Comparison of ENCODE assay signal across 1 cellular context in the genomic region with DNA sequence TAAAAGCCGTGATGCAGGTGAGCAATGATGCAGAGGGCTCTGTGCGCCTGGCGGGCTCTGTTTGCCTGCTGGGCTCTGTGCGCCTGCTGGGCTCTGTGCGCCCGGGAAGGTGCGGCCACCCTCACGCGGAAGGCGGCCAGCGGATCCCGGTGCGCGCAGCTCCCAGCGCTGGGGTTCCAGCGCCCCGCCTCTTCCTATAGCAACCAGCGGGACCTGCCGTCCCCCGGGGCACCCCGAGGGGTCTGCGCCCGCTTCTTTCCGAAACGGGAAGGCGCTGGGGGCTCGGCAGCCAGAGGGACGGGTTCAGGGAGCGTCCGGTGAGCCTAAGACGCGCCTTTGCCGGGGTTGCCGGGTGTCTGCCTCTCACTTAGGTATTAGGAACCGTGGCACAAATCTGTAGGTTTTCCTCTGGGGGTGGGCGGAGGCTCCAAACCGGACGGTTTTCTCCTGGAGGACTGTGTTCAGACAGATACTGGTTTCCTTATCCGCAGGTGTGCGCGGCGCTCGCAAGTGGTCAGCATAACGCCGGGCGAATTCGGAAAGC.
TF ChIP-seq lines count a peak whose summit lies in the region.

No MANE protein-coding gene starts in this region.

TF ChIP-seq in HEK293, 187 proteins besides CTCF, POLR2A, EP300 and RAD21 (continued from another document and continues in another):
- TF ChIP-seq ZNF148 (tag by site-specific recombination; IDR thresholded peaks at IDR 0.05; ENCODE audit: borderline replicate concordance) (no peak), ZNF423 (tag by site-specific recombination; IDR thresholded peaks at IDR 0.05) (peak; percentile 93), KLF16 (tag by site-specific recombination; IDR thresholded peaks at IDR 0.05) (no peak), ZNF19 (tag by site-specific recombination; IDR thresholded peaks at IDR 0.05; ENCODE audit: low read depth) (no peak), ZNF350 (tag by site-specific recombination; IDR thresholded peaks at IDR 0.05) (no peak), ZNF174 (tag by site-specific recombination; IDR thresholded peaks at IDR 0.05) (no peak), ZNF837 (tag by site-specific recombination; IDR thresholded peaks at IDR 0.05) (no peak), ZNF626 (tag by site-specific recombination; IDR thresholded peaks at IDR 0.05) (no peak), ZNF416 (tag by site-specific recombination; IDR thresholded peaks at IDR 0.05) (no peak), ZNF624 (tag by site-specific recombination; IDR thresholded peaks at IDR 0.05) (no peak), ZNF544 (tag by site-specific recombination; IDR thresholded peaks at IDR 0.05) (no peak), ZNF221 (tag by site-specific recombination; IDR thresholded peaks at IDR 0.05; ENCODE audit: borderline replicate concordance) (no peak), ZNF707 (tag by site-specific recombination; IDR thresholded peaks at IDR 0.05) (no peak), ZNF585B (tag by site-specific recombination; IDR thresholded peaks at IDR 0.05) (no peak), HOXC10 (CRISPR knock-in tag; IDR thresholded peaks at IDR 0.05) (no peak), ZNF223 (tag by site-specific recombination; IDR thresholded peaks at IDR 0.05) (no peak), ZNF529 (tag by site-specific recombination; IDR thresholded peaks at IDR 0.05; ENCODE audit: insufficient replicate concordance) (no peak), ZNF175 (tag by site-specific recombination; IDR thresholded peaks at IDR 0.05) (no peak), ZNF132 (tag by site-specific recombination; IDR thresholded peaks at IDR 0.05; ENCODE audit: borderline replicate concordance) (no peak), ZNF302 (tag by site-specific recombination; IDR thresholded peaks at IDR 0.05; ENCODE audit: low read depth) (no peak), SP3 (tag by site-specific recombination; IDR thresholded peaks at IDR 0.05) (no peak), MZF1 (tag by site-specific recombination; IDR thresholded peaks at IDR 0.05; ENCODE audit: borderline replicate concordance) (no peak), SP2 (tag by site-specific recombination; IDR thresholded peaks at IDR 0.05) (peak; percentile 50), ZNF518A (tag by site-specific recombination; conservative IDR thresholded peaks at IDR 0.05; ENCODE audit: low read depth) (no peak), SP7 (tag by site-specific recombination; IDR thresholded peaks at IDR 0.05) (no peak), ZNF768 (tag by site-specific recombination; IDR thresholded peaks at IDR 0.05) (no peak), ZNF292 (tag by site-specific recombination; IDR thresholded peaks at IDR 0.05; ENCODE audit: borderline replicate concordance, low read depth) (no peak), ZNF610 (tag by site-specific recombination; IDR thresholded peaks at IDR 0.05; ENCODE audit: borderline replicate concordance) (no peak), GLIS2 (tag by site-specific recombination; IDR thresholded peaks at IDR 0.05) (peak; percentile 65), ZNF776 (tag by site-specific recombination; IDR thresholded peaks at IDR 0.05; ENCODE audit: borderline replicate concordance) (no peak), BCL11B (tag by site-specific recombination; IDR thresholded peaks at IDR 0.05; ENCODE audit: low read depth) (0 out of 2 replicates have a peak, but pooled peaks have one; percentile 7), ZNF777 (tag by site-specific recombination; IDR thresholded peaks at IDR 0.05; ENCODE audit: borderline replicate concordance) (no peak), ZBTB20 (tag by site-specific recombination; IDR thresholded peaks at IDR 0.05) (peak; percentile 90), ZNF324 (tag by site-specific recombination; IDR thresholded peaks at IDR 0.05) (no peak), TCF7L2 (IDR thresholded peaks at IDR 0.05; ENCODE audit: borderline replicate concordance, low read depth, low read length) (no peak), MYNN (tag by site-specific recombination; IDR thresholded peaks at IDR 0.05; ENCODE audit: borderline replicate concordance) (no peak)
- TF ChIP-seq, protein P1, sequence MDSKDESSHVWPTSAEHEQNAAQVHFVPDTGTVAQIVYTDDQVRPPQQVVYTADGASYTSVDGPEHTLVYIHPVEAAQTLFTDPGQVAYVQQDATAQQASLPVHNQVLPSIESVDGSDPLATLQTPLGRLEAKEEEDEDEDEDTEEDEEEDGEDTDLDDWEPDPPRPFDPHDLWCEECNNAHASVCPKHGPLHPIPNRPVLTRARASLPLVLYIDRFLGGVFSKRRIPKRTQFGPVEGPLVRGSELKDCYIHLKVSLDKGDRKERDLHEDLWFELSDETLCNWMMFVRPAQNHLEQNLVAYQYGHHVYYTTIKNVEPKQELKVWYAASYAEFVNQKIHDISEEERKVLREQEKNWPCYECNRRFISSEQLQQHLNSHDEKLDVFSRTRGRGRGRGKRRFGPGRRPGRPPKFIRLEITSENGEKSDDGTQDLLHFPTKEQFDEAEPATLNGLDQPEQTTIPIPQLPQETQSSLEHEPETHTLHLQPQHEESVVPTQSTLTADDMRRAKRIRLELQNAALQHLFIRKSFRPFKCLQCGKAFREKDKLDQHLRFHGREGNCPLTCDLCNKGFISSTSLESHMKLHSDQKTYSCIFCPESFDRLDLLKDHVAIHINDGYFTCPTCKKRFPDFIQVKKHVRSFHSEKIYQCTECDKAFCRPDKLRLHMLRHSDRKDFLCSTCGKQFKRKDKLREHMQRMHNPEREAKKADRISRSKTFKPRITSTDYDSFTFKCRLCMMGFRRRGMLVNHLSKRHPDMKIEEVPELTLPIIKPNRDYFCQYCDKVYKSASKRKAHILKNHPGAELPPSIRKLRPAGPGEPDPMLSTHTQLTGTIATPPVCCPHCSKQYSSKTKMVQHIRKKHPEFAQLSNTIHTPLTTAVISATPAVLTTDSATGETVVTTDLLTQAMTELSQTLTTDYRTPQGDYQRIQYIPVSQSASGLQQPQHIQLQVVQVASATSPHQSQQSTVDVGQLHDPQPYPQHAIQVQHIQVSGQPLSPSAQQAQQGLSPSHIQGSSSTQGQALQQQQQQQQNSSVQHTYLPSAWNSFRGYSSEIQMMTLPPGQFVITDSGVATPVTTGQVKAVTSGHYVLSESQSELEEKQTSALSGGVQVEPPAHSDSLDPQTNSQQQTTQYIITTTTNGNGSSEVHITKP (tag by site-specific recombination; IDR thresholded peaks at IDR 0.05): no peak
- TF ChIP-seq, protein P2, sequence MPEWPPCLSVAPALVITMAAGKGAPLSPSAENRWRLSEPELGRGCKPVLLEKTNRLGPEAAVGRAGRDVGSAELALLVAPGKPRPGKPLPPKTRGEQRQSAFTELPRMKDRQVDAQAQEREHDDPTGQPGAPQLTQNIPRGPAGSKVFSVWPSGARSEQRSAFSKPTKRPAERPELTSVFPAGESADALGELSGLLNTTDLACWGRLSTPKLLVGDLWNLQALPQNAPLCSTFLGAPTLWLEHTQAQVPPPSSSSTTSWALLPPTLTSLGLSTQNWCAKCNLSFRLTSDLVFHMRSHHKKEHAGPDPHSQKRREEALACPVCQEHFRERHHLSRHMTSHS (tag by site-specific recombination; IDR thresholded peaks at IDR 0.05): no peak
- TF ChIP-seq, protein P3, sequence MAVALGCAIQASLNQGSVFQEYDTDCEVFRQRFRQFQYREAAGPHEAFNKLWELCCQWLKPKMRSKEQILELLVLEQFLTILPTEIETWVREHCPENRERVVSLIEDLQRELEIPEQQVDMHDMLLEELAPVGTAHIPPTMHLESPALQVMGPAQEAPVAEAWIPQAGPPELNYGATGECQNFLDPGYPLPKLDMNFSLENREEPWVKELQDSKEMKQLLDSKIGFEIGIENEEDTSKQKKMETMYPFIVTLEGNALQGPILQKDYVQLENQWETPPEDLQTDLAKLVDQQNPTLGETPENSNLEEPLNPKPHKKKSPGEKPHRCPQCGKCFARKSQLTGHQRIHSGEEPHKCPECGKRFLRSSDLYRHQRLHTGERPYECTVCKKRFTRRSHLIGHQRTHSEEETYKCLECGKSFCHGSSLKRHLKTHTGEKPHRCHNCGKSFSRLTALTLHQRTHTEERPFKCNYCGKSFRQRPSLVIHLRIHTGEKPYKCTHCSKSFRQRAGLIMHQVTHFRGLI (tag by site-specific recombination; IDR thresholded peaks at IDR 0.05): peak; percentile 92
- TF ChIP-seq, protein P4, sequence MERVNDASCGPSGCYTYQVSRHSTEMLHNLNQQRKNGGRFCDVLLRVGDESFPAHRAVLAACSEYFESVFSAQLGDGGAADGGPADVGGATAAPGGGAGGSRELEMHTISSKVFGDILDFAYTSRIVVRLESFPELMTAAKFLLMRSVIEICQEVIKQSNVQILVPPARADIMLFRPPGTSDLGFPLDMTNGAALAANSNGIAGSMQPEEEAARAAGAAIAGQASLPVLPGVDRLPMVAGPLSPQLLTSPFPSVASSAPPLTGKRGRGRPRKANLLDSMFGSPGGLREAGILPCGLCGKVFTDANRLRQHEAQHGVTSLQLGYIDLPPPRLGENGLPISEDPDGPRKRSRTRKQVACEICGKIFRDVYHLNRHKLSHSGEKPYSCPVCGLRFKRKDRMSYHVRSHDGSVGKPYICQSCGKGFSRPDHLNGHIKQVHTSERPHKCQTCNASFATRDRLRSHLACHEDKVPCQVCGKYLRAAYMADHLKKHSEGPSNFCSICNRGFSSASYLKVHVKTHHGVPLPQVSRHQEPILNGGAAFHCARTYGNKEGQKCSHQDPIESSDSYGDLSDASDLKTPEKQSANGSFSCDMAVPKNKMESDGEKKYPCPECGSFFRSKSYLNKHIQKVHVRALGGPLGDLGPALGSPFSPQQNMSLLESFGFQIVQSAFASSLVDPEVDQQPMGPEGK (tag by site-specific recombination; IDR thresholded peaks at IDR 0.05): no peak
- TF ChIP-seq, protein P5, sequence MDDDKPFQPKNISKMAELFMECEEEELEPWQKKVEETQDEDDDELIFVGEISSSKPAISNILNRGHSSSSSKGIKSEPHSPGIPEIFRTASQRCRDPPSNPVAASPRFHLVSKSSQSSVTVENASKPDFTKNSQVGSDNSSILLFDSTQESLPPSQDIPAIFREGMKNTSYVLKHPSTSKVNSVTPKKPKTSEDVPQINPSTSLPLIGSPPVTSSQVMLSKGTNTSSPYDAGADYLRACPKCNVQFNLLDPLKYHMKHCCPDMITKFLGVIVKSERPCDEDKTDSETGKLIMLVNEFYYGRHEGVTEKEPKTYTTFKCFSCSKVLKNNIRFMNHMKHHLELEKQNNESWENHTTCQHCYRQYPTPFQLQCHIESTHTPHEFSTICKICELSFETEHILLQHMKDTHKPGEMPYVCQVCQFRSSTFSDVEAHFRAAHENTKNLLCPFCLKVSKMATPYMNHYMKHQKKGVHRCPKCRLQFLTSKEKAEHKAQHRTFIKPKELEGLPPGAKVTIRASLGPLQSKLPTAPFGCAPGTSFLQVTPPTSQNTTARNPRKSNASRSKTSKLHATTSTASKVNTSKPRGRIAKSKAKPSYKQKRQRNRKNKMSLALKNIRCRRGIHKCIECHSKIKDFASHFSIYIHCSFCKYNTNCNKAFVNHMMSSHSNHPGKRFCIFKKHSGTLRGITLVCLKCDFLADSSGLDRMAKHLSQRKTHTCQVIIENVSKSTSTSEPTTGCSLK (tag by site-specific recombination; IDR thresholded peaks at IDR 0.05): no peak
